In genomic region chr11:64804346-64805210, GRCh38 we compare ENCODE assay signal across 8 cellular contexts. TPM values are rescaled to one million over a fixed set of nuclear protein-coding genes. Genes with fewer than 3 reads are reported as not detected.
DNase-seq lines count a peak whose midpoint lies in the region; ATAC-seq, FAIRE-seq and TF ChIP-seq lines count a peak whose summit lies in the region.

No MANE protein-coding gene starts in this region.

- TF ChIP-seq RAD21 in HCT116 (IDR thresholded peaks at IDR 0.05; ENCODE audit: low read depth): no peak

- no peak for FAIRE-seq in urothelium cell line (lab: Jason Lieb, UNC)

- peak overlapping the region; percentile 22 for H3K56ac ChIP-seq in mesendoderm (ENCODE audit: low read length)

- H3K4me2 ChIP-seq in HCT116 (ENCODE audit: low read length) (peak overlapping the region; percentile 87), mesendoderm (ENCODE audit: low read length) (no peak overlapping the region)

- H3K79me1 ChIP-seq in mesendoderm (ENCODE audit: low read length): peaks cover 5% of the 10 kb centered on the region

- H4K5ac ChIP-seq in mesendoderm (ENCODE audit: low read length): no peak overlapping the region

- H3K4ac ChIP-seq in mesendoderm (ENCODE audit: low read depth, low read length): no peak overlapping the region

- H3K18ac ChIP-seq in mesendoderm (ENCODE audit: low read length): no peak overlapping the region

- no peak for DNase-seq in AG04450 (ENCODE audit: low read depth, low spot score)
- DNase-seq in HCT116 (ENCODE audit: low read depth, low spot score): no peak
- DNase-seq in activated naive CD8-positive, alpha-beta T cell treated with anti-CD3 and anti-CD28 coated beads, Interleukin-2, amount 50 U/mL, for 24 hours: no peak
- DNase-seq in mesendoderm: peak; percentile 44
- no peak for DNase-seq in stimulated activated CD4-positive, alpha-beta T cell treated with anti-CD3 and anti-CD28 coated beads, Interleukin-2, amount 100 ng/mL, for 48 hours
- DNase-seq in GM19238 (ENCODE audit: insufficient read length, low spot score): no peak
- DNase-seq in activated effector memory CD4-positive, alpha-beta T cell treated with Interleukin-2 at 50 U/mL for 16 hours: no peak
- DNase-seq in urothelium cell line (ENCODE audit: low spot score): no peak

- no peak for ATAC-seq in HCT116
- no peak for ATAC-seq in activated naive CD8-positive, alpha-beta T cell treated with anti-CD3 and anti-CD28 coated beads, Interleukin-2, amount 50 U/mL, for 24 hours

- CTCF ChIA-PET in AG04450 (lab: Charles Lee) (interaction anchor here (1.1 kb wide), 1 partner anchor 210 kb away, joined by 4 read pairs; the partner anchor contains the start of gene ARL2), HCT116 (lab: Charles Lee) (interaction anchor here (0.9 to 2.1 kb wide), 2 partner anchors 40 to 62 kb away, joined by 3 to 4 read pairs; partner anchors contain the start of gene CDC42BPG)

- H3K9me3 ChIP-seq in AG04450 (ENCODE audit: control insufficient read depth, insufficient read depth, low read length) (no peaks in the 10 kb centered on the region), HCT116 (ENCODE audit: control insufficient read depth in 1 of 2, insufficient read depth in 1 of 2, low read depth in 1 of 2, low read length in 2 of 2) (no peaks in the 10 kb centered on the region)

- H2BK120ac ChIP-seq in mesendoderm (ENCODE audit: low read depth, low read length): no peak overlapping the region

- H3K4me3 ChIP-seq in AG04450 (ENCODE audit: low read depth, low read length) (no peak overlapping the region), HCT116 (replicated peaks in 1 of 2; ENCODE audit: low read depth in 1 of 2, low read length in 2 of 2) (no peak overlapping the region; a peak in 2 of 4 replicates), mesendoderm (ENCODE audit: low read length) (no peak overlapping the region)

- peaks cover 33% of the 10 kb centered on the region for H3K4me1 Mint-ChIP-seq in activated naive CD8-positive, alpha-beta T cell treated with anti-CD3 and anti-CD28 coated beads, Interleukin-2, amount 50 U/mL, for 24 hours

- H3K36me3 Mint-ChIP-seq in activated naive CD8-positive, alpha-beta T cell treated with anti-CD3 and anti-CD28 coated beads, Interleukin-2, amount 50 U/mL, for 24 hours (ENCODE audit: low read depth): peaks cover 9% of the 10 kb centered on the region

- H3K27ac ChIP-seq in AG04450 (ENCODE audit: low read depth, low read length) (no peak overlapping the region), HCT116 (ENCODE audit: low read depth, low read length) (peak overlapping the region; percentile 92), mesendoderm (ENCODE audit: low read depth, low read length) (no peak overlapping the region)

- H2AK5ac ChIP-seq in mesendoderm (ENCODE audit: low read length): no peak overlapping the region

- intact Hi-C loops in HCT116 (cut with micrococcal nuclease): no loop called here

- no peaks in the 10 kb centered on the region for H3K9me2 ChIP-seq in HCT116 (ENCODE audit: insufficient read depth)

- 0 out of 2 replicates have a peak, but pooled peaks have one; percentile 4 for TF ChIP-seq CTCF in AG04450 (IDR thresholded peaks at IDR 0.05; ENCODE audit: low read depth, low read length)
- TF ChIP-seq CTCF in HCT116 (IDR thresholded peaks at IDR 0.05 in 2 of 3, conservative IDR thresholded peaks at IDR 0.05 in 1 of 3; ENCODE audit: borderline replicate concordance in 1 of 3, insufficient read depth in 1 of 3, low read depth in 2 of 3, low read length in 2 of 3): no peak

- no peaks in the 10 kb centered on the region for H3K9me3 Mint-ChIP-seq in activated naive CD8-positive, alpha-beta T cell treated with anti-CD3 and anti-CD28 coated beads, Interleukin-2, amount 50 U/mL, for 24 hours

- no CpG with 5 or more reads among the region's 41 CpGs for WGBS in mesendoderm (ENCODE audit: extremely low coverage, insufficient coverage, low lambda C conversion rate)

- TF ChIP-seq POLR2A in HCT116 (IDR thresholded peaks at IDR 0.05; ENCODE audit: borderline replicate concordance, extremely low read depth, insufficient read depth, insufficient read length): no peak

- H3K23ac ChIP-seq in mesendoderm (ENCODE audit: low read length): no peak overlapping the region

- no peak overlapping the region for H4K8ac ChIP-seq in mesendoderm (ENCODE audit: low read depth, low read length)

- H4K20me1 ChIP-seq in HCT116 (ENCODE audit: insufficient read depth): no peaks in the 10 kb centered on the region

- H2BK15ac ChIP-seq in mesendoderm (replicated peaks; ENCODE audit: low read depth): no peak overlapping the region

- H3K27me3 ChIP-seq in AG04450 (ENCODE audit: control insufficient read depth, insufficient read depth, low read length) (no peaks in the 10 kb centered on the region), HCT116 (ENCODE audit: insufficient read depth, low read length) (no peaks in the 10 kb centered on the region), mesendoderm (ENCODE audit: insufficient read depth, low read length, poor library complexity) (no peaks in the 10 kb centered on the region)

- POLR2A ChIA-PET in AG04450 (lab: Yijun Ruan, JAX): no interaction called here
- POLR2A ChIA-PET in HCT116 (lab: Charles Lee): interaction anchor here (0.9 to 1.2 kb wide), 2 partner anchors 10 to 330 kb away, joined by 3 read pairs; no protein-coding TSS in a partner anchor

- H3K9ac ChIP-seq in HCT116 (ENCODE audit: low read length) (peak overlapping the region; percentile 65), mesendoderm (ENCODE audit: low read length) (peak overlapping the region; percentile 46)

- H3K36me3 ChIP-seq in HCT116 (ENCODE audit: control insufficient read depth in 1 of 2, insufficient read depth in 2 of 2, low read length in 2 of 2): peaks cover 5 to 10% of the 10 kb centered on the region in 2 experiments; a peak in 2 of 4 replicates
- peaks cover 4% of the 10 kb centered on the region for H3K36me3 ChIP-seq in mesendoderm (ENCODE audit: control insufficient read depth, insufficient read depth, low read length)

- no peaks in the 10 kb centered on the region for H3K27me3 Mint-ChIP-seq in activated naive CD8-positive, alpha-beta T cell treated with anti-CD3 and anti-CD28 coated beads, Interleukin-2, amount 50 U/mL, for 24 hours

- H3K4me1 ChIP-seq in HCT116 (ENCODE audit: control insufficient read depth in 1 of 2, insufficient read depth in 2 of 2, low read length in 2 of 2) (peaks cover 23 to 40% of the 10 kb centered on the region in 2 experiments), mesendoderm (ENCODE audit: control insufficient read depth, low read depth, low read length) (peaks cover 3% of the 10 kb centered on the region)

- H3K79me2 ChIP-seq in HCT116 (ENCODE audit: insufficient read depth, low read length) (peaks cover 12% of the 10 kb centered on the region; the same call in 1 of the 2 replicates), mesendoderm (ENCODE audit: control insufficient read depth, insufficient read depth, low read length) (peaks cover 3% of the 10 kb centered on the region)

- BruUV-seq in HCT116 (replicated peaks; lab: Mats Ljungman, UMichigan): no TSS peak

- H3K27ac Mint-ChIP-seq in activated naive CD8-positive, alpha-beta T cell treated with anti-CD3 and anti-CD28 coated beads, Interleukin-2, amount 50 U/mL, for 24 hours: no peak overlapping the region

- H2AFZ ChIP-seq in HCT116 (ENCODE audit: low read depth, low read length, poor library complexity, severe bottlenecking): no peak overlapping the region

- RAD21 ChIA-PET in HCT116 (lab: Charles Lee; ENCODE audit: low non-redundant PET in 1 of 2, low total read pairs in 2 of 2, uncharacterized antibody in 2 of 2, unreplicated experiment in 2 of 2): no interaction called here

- H2BK5ac ChIP-seq in mesendoderm (ENCODE audit: low read length): no peak overlapping the region

- peak overlapping the region; percentile 86 for H3K4me3 Mint-ChIP-seq in activated naive CD8-positive, alpha-beta T cell treated with anti-CD3 and anti-CD28 coated beads, Interleukin-2, amount 50 U/mL, for 24 hours

TF ChIP-seq in HCT116, 20 proteins besides CTCF, POLR2A, EP300 and RAD21:
- TF ChIP-seq ZNF274 (IDR thresholded peaks at IDR 0.05; ENCODE audit: low read depth, low read length) (no peak), FOSL1 (IDR thresholded peaks at IDR 0.05; ENCODE audit: low read depth) (no peak), CBX3 (IDR thresholded peaks at IDR 0.05; ENCODE audit: low read depth) (no peak), EGR1 (IDR thresholded peaks at IDR 0.05; ENCODE audit: low read depth) (no peak)
TF ChIP-seq in HCT116: peak in this region for 0.

RNA-seq across cellular contexts. Expression of gene MAP4K2, which starts 1.6 kb away (rescaled TPM):
- polyA plus RNA-seq in AG04450 (2011; rRNA removed): 9.9 and 14.1 TPM in 2 replicates
- 12.5 and 15.4 TPM in 2 replicates for polyA minus RNA-seq in AG04450 (2011; rRNA and poly(A)+ RNA removed)
- 44.2 TPM for total RNA-seq in HCT116 (2021; ENCODE audit: unreplicated experiment)
- polyA plus RNA-seq in HCT116 (2012): 37.5 and 38.1 TPM in 2 replicates
- polyA plus RNA-seq in mesendoderm (2013, experiment 1 of 2): 10.2 TPM
- polyA plus RNA-seq in mesendoderm (2013, experiment 2 of 2): 10.2 TPM

RNA-seq across cellular contexts. Expression of gene MEN1, which starts 5.8 kb away (rescaled TPM):
- polyA plus RNA-seq in AG04450 (2011; rRNA removed): 15.0 and 22.3 TPM in 2 replicates
- polyA minus RNA-seq in AG04450 (2011; rRNA and poly(A)+ RNA removed): 11.5 and 17.1 TPM in 2 replicates
- 62.1 TPM for total RNA-seq in HCT116 (2021; ENCODE audit: unreplicated experiment)
- polyA plus RNA-seq in HCT116 (2012): 46.8 and 54.0 TPM in 2 replicates
- polyA plus RNA-seq in mesendoderm (2013, experiment 1 of 2): 46.1 TPM
- polyA plus RNA-seq in mesendoderm (2013, experiment 2 of 2): 44.6 TPM

RNA-seq across cellular contexts. Expression of gene SF1, which starts 26.2 kb away (rescaled TPM):
- polyA plus RNA-seq in AG04450 (2011; rRNA removed): 55.9 and 56.8 TPM in 2 replicates
- 69.1 and 81.7 TPM in 2 replicates for polyA minus RNA-seq in AG04450 (2011; rRNA and poly(A)+ RNA removed)
- total RNA-seq in HCT116 (2021; ENCODE audit: unreplicated experiment): 403 TPM
- polyA plus RNA-seq in HCT116 (2012): 177 and 219 TPM in 2 replicates
- 268 TPM for polyA plus RNA-seq in mesendoderm (2013, experiment 1 of 2)
- polyA plus RNA-seq in mesendoderm (2013, experiment 2 of 2): 265 TPM

RNA-seq across cellular contexts. Expression of gene CDC42BPG, which starts 39.9 kb away (rescaled TPM):
- polyA plus RNA-seq in AG04450 (2011; rRNA removed): 0.02 and 0.04 TPM in 2 replicates
- 0.09 TPM in 1 of 2 replicates, not detected in the other for polyA minus RNA-seq in AG04450 (2011; rRNA and poly(A)+ RNA removed)
- 30.1 TPM for total RNA-seq in HCT116 (2021; ENCODE audit: unreplicated experiment)
- polyA plus RNA-seq in HCT116 (2012): 19.3 TPM in 2 replicates
- polyA plus RNA-seq in mesendoderm (2013, experiment 1 of 2): 3.2 TPM
- 3.4 TPM for polyA plus RNA-seq in mesendoderm (2013, experiment 2 of 2)

RNA-seq across cellular contexts. Expression of gene PYGM, which starts 44.8 kb away (rescaled TPM):
- polyA plus RNA-seq in AG04450 (2011; rRNA removed): 0.14 and 0.20 TPM in 2 replicates
- 1.1 TPM in 2 replicates for polyA minus RNA-seq in AG04450 (2011; rRNA and poly(A)+ RNA removed)
- total RNA-seq in HCT116 (2021; ENCODE audit: unreplicated experiment): 1.7 TPM
- polyA plus RNA-seq in HCT116 (2012): 0.51 and 0.56 TPM in 2 replicates
- 0.62 TPM for polyA plus RNA-seq in mesendoderm (2013, experiment 1 of 2)
- 0.69 TPM for polyA plus RNA-seq in mesendoderm (2013, experiment 2 of 2)
